In genomic region chr1:50968021-50968883, GRCh38 we compare ENCODE assay signal across 1 cellular context.
A peak's percentile ranks its signal among the peaks of the same experiment; 100 is the strongest.
TF ChIP-seq lines count a peak whose summit lies in the region.

No MANE protein-coding gene starts in this region.

TF ChIP-seq in K562, 482 proteins besides CTCF, POLR2A, EP300 and RAD21 (continued from another document and continues in another):
- no peak for TF ChIP-seq CHD7 (IDR thresholded peaks at IDR 0.05; ENCODE audit: low read depth, low read length)
- TF ChIP-seq, protein P1, sequence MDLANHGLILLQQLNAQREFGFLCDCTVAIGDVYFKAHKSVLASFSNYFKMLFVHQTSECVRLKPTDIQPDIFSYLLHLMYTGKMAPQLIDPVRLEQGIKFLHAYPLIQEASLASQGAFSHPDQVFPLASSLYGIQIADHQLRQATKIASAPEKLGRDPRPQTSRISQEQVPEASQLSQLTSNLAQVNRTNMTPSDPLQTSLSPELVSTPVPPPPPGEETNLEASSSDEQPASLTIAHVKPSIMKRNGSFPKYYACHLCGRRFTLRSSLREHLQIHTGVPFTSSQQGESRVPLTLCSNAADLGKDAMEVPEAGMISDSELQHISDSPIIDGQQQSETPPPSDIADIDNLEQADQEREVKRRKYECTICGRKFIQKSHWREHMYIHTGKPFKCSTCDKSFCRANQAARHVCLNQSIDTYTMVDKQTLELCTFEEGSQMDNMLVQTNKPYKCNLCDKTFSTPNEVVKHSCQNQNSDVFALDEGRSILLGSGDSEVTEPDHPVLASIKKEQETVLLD (IDR thresholded peaks at IDR 0.05): 0 out of 2 replicates have a peak, but pooled peaks have one; percentile 29
- TF ChIP-seq, protein P2, sequence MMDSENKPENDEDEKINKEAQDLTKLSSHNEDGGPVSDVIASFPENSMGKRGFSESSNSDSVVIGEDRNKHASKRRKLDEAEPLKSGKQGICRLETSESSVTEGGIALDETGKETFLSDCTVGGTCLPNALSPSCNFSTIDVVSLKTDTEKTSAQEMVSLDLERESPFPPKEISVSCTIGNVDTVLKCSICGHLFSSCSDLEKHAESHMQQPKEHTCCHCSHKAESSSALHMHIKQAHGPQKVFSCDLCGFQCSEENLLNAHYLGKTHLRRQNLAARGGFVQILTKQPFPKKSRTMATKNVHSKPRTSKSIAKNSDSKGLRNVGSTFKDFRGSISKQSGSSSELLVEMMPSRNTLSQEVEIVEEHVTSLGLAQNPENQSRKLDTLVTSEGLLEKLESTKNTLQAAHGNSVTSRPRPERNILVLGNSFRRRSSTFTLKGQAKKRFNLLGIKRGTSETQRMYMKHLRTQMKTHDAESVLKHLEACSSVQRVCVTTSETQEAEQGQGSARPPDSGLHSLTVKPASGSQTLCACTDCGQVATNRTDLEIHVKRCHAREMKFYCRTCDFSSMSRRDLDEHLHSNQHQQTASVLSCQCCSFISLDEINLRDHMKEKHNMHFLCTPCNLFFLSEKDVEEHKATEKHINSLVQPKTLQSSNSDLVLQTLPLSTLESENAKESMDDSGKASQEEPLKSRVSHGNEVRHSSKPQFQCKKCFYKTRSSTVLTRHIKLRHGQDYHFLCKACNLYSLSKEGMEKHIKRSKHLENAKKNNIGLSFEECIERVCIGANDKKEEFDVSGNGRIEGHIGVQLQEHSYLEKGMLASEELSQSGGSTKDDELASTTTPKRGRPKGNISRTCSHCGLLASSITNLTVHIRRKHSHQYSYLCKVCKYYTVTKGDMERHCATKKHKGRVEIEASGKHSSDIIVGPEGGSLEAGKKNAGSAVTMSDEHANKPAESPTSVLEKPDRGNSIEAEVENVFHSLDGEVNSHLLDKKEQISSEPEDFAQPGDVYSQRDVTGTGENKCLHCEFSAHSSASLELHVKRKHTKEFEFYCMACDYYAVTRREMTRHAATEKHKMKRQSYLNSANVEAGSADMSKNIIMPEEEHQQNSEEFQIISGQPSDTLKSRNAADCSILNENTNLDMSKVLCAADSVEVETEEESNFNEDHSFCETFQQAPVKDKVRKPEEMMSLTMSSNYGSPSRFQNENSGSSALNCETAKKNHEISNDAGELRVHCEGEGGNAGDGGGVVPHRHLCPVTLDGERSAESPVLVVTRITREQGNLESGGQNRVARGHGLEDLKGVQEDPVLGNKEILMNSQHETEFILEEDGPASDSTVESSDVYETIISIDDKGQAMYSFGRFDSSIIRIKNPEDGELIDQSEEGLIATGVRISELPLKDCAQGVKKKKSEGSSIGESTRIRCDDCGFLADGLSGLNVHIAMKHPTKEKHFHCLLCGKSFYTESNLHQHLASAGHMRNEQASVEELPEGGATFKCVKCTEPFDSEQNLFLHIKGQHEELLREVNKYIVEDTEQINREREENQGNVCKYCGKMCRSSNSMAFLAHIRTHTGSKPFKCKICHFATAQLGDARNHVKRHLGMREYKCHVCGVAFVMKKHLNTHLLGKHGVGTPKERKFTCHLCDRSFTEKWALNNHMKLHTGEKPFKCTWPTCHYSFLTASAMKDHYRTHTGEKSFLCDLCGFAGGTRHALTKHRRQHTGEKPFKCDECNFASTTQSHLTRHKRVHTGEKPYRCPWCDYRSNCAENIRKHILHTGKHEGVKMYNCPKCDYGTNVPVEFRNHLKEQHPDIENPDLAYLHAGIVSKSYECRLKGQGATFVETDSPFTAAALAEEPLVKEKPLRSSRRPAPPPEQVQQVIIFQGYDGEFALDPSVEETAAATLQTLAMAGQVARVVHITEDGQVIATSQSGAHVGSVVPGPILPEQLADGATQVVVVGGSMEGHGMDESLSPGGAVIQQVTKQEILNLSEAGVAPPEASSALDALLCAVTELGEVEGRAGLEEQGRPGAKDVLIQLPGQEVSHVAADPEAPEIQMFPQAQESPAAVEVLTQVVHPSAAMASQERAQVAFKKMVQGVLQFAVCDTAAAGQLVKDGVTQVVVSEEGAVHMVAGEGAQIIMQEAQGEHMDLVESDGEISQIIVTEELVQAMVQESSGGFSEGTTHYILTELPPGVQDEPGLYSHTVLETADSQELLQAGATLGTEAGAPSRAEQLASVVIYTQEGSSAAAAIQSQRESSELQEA (IDR thresholded peaks at IDR 0.05; ENCODE audit: low read depth): no peak
- peak; percentile 50 for TF ChIP-seq MBD2 (IDR thresholded peaks at IDR 0.05; ENCODE audit: borderline replicate concordance, low read depth)
- peak; percentile 99 for TF ChIP-seq KAT7 (CRISPR knock-in tag; IDR thresholded peaks at IDR 0.05; ENCODE audit: borderline replicate concordance)
- TF ChIP-seq SMARCA4 (IDR thresholded peaks at IDR 0.05): no peak; the same call in 1 of the 2 replicates
- no peak for TF ChIP-seq HDAC6 (IDR thresholded peaks at IDR 0.05; ENCODE audit: low read depth, low read length)
- no peak for TF ChIP-seq NELFE (IDR thresholded peaks at IDR 0.05; ENCODE audit: insufficient read depth, insufficient read length)
- TF ChIP-seq ZNF24 (IDR thresholded peaks at IDR 0.05): 0 out of 2 replicates have a peak, but pooled peaks have one; percentile 7
- TF ChIP-seq ZNF584 (CRISPR knock-in tag; IDR thresholded peaks at IDR 0.05; ENCODE audit: low read depth): peak; percentile 19
- TF ChIP-seq E2F8 (IDR thresholded peaks at IDR 0.05; ENCODE audit: low read depth, partially characterized antibody): peak; percentile 72
- peak; percentile 83 for TF ChIP-seq ZNF384 (IDR thresholded peaks at IDR 0.05; ENCODE audit: low read depth, low read length)
- TF ChIP-seq MAFF (IDR thresholded peaks at IDR 0.05; ENCODE audit: low read length): peak; percentile 40
- TF ChIP-seq GABPB2 (CRISPR knock-in tag; conservative IDR thresholded peaks at IDR 0.05): no peak
- TF ChIP-seq ZNF3 (CRISPR knock-in tag; IDR thresholded peaks at IDR 0.05): no peak
- no peak for TF ChIP-seq PPARD (CRISPR knock-in tag; IDR thresholded peaks at IDR 0.05)
- peak in 1 of 2 experiments; percentile 85; a peak in 3 of 4 replicates for TF ChIP-seq MNT (conservative IDR thresholded peaks at IDR 0.05)
- TF ChIP-seq ZNF764 (CRISPR knock-in tag; IDR thresholded peaks at IDR 0.05; ENCODE audit: low read depth): no peak; the same call in 1 of the 2 replicates
- no peak for TF ChIP-seq ZNF217 (CRISPR knock-in tag; IDR thresholded peaks at IDR 0.05)
- TF ChIP-seq, protein P3, sequence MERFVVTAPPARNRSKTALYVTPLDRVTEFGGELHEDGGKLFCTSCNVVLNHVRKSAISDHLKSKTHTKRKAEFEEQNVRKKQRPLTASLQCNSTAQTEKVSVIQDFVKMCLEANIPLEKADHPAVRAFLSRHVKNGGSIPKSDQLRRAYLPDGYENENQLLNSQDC (CRISPR knock-in tag; IDR thresholded peaks at IDR 0.05): peak; percentile 15; the same call in 1 of the 2 replicates
- peak; percentile 87 for TF ChIP-seq RNF2 (IDR thresholded peaks at IDR 0.05)
- TF ChIP-seq ZC3H11A (IDR thresholded peaks at IDR 0.05; ENCODE audit: low read depth, low read length): no peak
- TF ChIP-seq ZNF347 (CRISPR knock-in tag; IDR thresholded peaks at IDR 0.05; ENCODE audit: low read depth): no peak; the same call in 1 of the 2 replicates
- TF ChIP-seq, protein P4, sequence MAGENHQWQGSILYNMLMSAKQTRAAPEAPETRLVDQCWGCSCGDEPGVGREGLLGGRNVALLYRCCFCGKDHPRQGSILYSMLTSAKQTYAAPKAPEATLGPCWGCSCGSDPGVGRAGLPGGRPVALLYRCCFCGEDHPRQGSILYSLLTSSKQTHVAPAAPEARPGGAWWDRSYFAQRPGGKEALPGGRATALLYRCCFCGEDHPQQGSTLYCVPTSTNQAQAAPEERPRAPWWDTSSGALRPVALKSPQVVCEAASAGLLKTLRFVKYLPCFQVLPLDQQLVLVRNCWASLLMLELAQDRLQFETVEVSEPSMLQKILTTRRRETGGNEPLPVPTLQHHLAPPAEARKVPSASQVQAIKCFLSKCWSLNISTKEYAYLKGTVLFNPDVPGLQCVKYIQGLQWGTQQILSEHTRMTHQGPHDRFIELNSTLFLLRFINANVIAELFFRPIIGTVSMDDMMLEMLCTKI (IDR thresholded peaks at IDR 0.05; ENCODE audit: partially characterized antibody): no peak
- no peak for TF ChIP-seq JUND (IDR thresholded peaks at IDR 0.05; ENCODE audit: borderline replicate concordance, low read depth, low read length)
- peak; percentile 6; the same call in 1 of the 3 replicates for TF ChIP-seq JUND (tag; IDR thresholded peaks at IDR 0.05; ENCODE audit: borderline replicate concordance, low read depth, low read length)
